Comparison of ENCODE assay signal across 9 cellular contexts in genomic region chr2:45759310-45759851, GRCh38.
DNase-seq lines count a peak whose midpoint lies in the region; ATAC-seq and TF ChIP-seq lines count a peak whose summit lies in the region.
"Had no signal": no experiment of that assay in that cellular context is flagged by ENCODE, and none has a peak within 500 bp of the region (broad histone marks: within the 10 kb centered on the region; RNA-seq: fewer than 3 reads in every experiment).

No MANE protein-coding gene starts in this region.

- TF ChIP-seq CTCF in left ventricle myocardium inferior (IDR thresholded peaks at IDR 0.05; ENCODE audit: borderline replicate concordance) (no peak), mucosa of descending colon (IDR thresholded peaks at IDR 0.05) (no peak)

- no peaks in the 10 kb centered on the region for H3K27me3 ChIP-seq in left ventricle myocardium inferior (ENCODE audit: low read depth)
- no peaks in the 10 kb centered on the region for H3K27me3 ChIP-seq in stomach smooth muscle (ENCODE audit: control insufficient read depth in 1 of 2, insufficient read depth in 2 of 2, low read length in 2 of 2)
- H3K27me3 ChIP-seq: adrenal gland had no signal

- H3K9ac ChIP-seq in stomach smooth muscle (ENCODE audit: low read length in 2 of 2) = peak overlapping the region in 1 of 2 donors; percentile 21

- DNase-seq in HS-5 (ENCODE audit: low read depth) = peak; percentile 56
- DNase-seq in amniotic epithelial cell (ENCODE audit: low read depth) = peak; percentile 77
- no peak for DNase-seq in left ventricle myocardium inferior
- DNase-seq in stimulated activated naive CD8-positive, alpha-beta T cell treated with anti-CD3 and anti-CD28 coated beads, Interleukin-15, Interleukin-2, amounts not matched to agents 100 U/mL and 50 U/mL, for 24 hours = no peak
- no peak for DNase-seq in mucosa of descending colon
- DNase-seq: activated CD4-positive, alpha-beta T cell treated with anti-CD3 and anti-CD28 coated beads, Interleukin-2, amount 50 U/mL, for 1 hour had no signal

- H3K4me3 ChIP-seq in left ventricle myocardium inferior (peak overlapping the region; percentile 28), stomach smooth muscle (ENCODE audit: low read length in 2 of 2) (peak overlapping the region; percentile 26 to 58), mucosa of descending colon (no peak overlapping the region)
- H3K4me3 ChIP-seq: adrenal gland had no signal

- H3K4me1 ChIP-seq in left ventricle myocardium inferior = peaks cover 28% of the 10 kb centered on the region
- H3K4me1 ChIP-seq in stomach smooth muscle (ENCODE audit: control insufficient read depth, insufficient read depth, low read length) = peaks cover 23% of the 10 kb centered on the region
- H3K4me1 ChIP-seq in mucosa of descending colon (ENCODE audit: low read depth) = no peaks in the 10 kb centered on the region
- H3K4me1 ChIP-seq: adrenal gland had no signal

- H3K9me3 ChIP-seq in left ventricle myocardium inferior (replicated peaks) = no peaks in the 10 kb centered on the region
- no peaks in the 10 kb centered on the region for H3K9me3 ChIP-seq in stomach smooth muscle (ENCODE audit: control insufficient read depth in 2 of 2, low read length in 2 of 2)
- H3K9me3 ChIP-seq in mucosa of descending colon = no peaks in the 10 kb centered on the region
- H3K9me3 ChIP-seq: adrenal gland had no signal

- ATAC-seq in HG02884 (IDR thresholded peaks at IDR 0.05; ENCODE audit: unreplicated experiment) = no peak
- no peak for ATAC-seq in stimulated activated naive CD8-positive, alpha-beta T cell treated with anti-CD3 and anti-CD28 coated beads, Interleukin-15, Interleukin-2, amounts not matched to agents 100 U/mL and 50 U/mL, for 24 hours
- no peak for ATAC-seq in mucosa of descending colon

- H3K27ac ChIP-seq in left ventricle myocardium inferior (replicated peaks) (peak overlapping the region; percentile 4), stomach smooth muscle (ENCODE audit: low read length) (peak overlapping the region; percentile 11)

- intact Hi-C loops in left ventricle myocardium inferior (cut with micrococcal nuclease) = no loop called here
- intact Hi-C loops in mucosa of descending colon (cut with DNase I, micrococcal nuclease) = no loop called here

- H3K36me3 ChIP-seq in left ventricle myocardium inferior = no peaks in the 10 kb centered on the region
- H3K36me3 ChIP-seq in stomach smooth muscle (ENCODE audit: control insufficient read depth in 2 of 2, insufficient read depth in 2 of 2, low read length in 2 of 2) = no peaks in the 10 kb centered on the region
- no peaks in the 10 kb centered on the region for H3K36me3 ChIP-seq in mucosa of descending colon (ENCODE audit: low read depth)
- H3K36me3 ChIP-seq: adrenal gland had no signal

Comparison
In these comparisons a context has a peak if more than half of its experiments do, and no peak if none do; other contexts are left out.
1. DNase-seq: peak in HS-5 (single experiment) and amniotic epithelial cell (single experiment); none in left ventricle myocardium inferior (single experiment), stimulated activated naive CD8-positive, alpha-beta T cell treated with anti-CD3 and anti-CD28 coated beads, Interleukin-15, Interleukin-2, amounts not matched to agents 100 U/mL and 50 U/mL, for 24 hours (single experiment) and mucosa of descending colon (0 of 3).